ENCODE assay signal across 20 cellular contexts in genomic region chr10:119408969-119409371, GRCh38.
A peak's percentile ranks its signal among the peaks of the same experiment; 100 is the strongest.
DNase-seq lines count a peak whose midpoint lies in the region; ATAC-seq, FAIRE-seq and TF ChIP-seq lines count a peak whose summit lies in the region.
"Had no signal": no experiment of that assay in that cellular context is flagged by ENCODE, and none has a peak within 500 bp of the region (broad histone marks: within the 10 kb centered on the region; RNA-seq: fewer than 3 reads in every experiment).

No MANE protein-coding gene starts in this region.

- peaks cover 20% of the 10 kb centered on the region for H3K4me1 Mint-ChIP-seq in GM23338
- peaks cover 44% of the 10 kb centered on the region for H3K4me1 Mint-ChIP-seq in dendritic cell treated with granulocyte-macrophage colony-stimulating factor and Interleukin-4, amounts not matched to agents 40 ng/mL and 50 ng/mL, for 4 days (ENCODE audit: low read depth)

- peak; percentile 12; the same call in 1 of the 3 replicates for ATAC-seq in GM23338
- ATAC-seq in HepG2, result peak; percentile 50
- peak in 1 of 4 donors; percentile 13 for ATAC-seq in psoas muscle

- POLR2A ChIA-PET in HepG2 (lab: Yijun Ruan, JAX), result interaction anchor here (1.0 to 3.9 kb wide), 6 partner anchors 8 to 202 kb away, joined by 3 to 21 read pairs (median 8); partner anchors contain the start of gene GRK5

- H3K27me3 ChIP-seq in GM23338 (ENCODE audit: insufficient read depth) (no peaks in the 10 kb centered on the region), HepG2 (ENCODE audit: control insufficient read depth in 1 of 2, insufficient read depth in 2 of 2, low read length in 2 of 2) (no peaks in the 10 kb centered on the region; a peak in 1 of 5 replicates), psoas muscle (ENCODE audit: insufficient read depth in 3 of 3, low read length in 2 of 3) (no peaks in the 10 kb centered on the region)

- H3K4me3 Mint-ChIP-seq in GM23338, result no peak overlapping the region
- no peak overlapping the region for H3K4me3 Mint-ChIP-seq in dendritic cell treated with granulocyte-macrophage colony-stimulating factor and Interleukin-4, amounts not matched to agents 40 ng/mL and 50 ng/mL, for 4 days
- H3K4me3 Mint-ChIP-seq: CD4-positive, alpha-beta memory T cell had no signal

- DNase-seq in GM23338 (ENCODE audit: low spot score) (no peak), HepG2 (ENCODE audit: low spot score) (peak; percentile 44), psoas muscle (no peak), DMS53 (lab: John Stamatoyannopoulos, UW) (no peak), foreskin melanocyte (no peak), germinal center (ENCODE audit: low spot score) (no peak), NCI-H774 (lab: John Stamatoyannopoulos, UW) (no peak)
- DNase-seq: activated effector memory CD4-positive, alpha-beta T cell treated with anti-CD3 and anti-CD28 coated beads, Interleukin-2, amount 50 U/mL, for 16 hours; anterior cingulate cortex; CD4-positive, alpha-beta memory T cell; DMS79 treated with DMSO at 0.1 percent for 48 hours; H7; NCI-H524 treated with DMSO at 0.1 percent for 48 hours; OCI-M1; stimulated activated naive CD4-positive, alpha-beta T cell; T-helper 9 cell had no signal

- H3K27ac ChIP-seq in GM23338 (ENCODE audit: low read depth) (no peak overlapping the region), HepG2 (ENCODE audit: extremely low read length, insufficient read depth, low read length) (peak overlapping the region; percentile 85), psoas muscle (peak overlapping the region; percentile 63)
- H3K27ac ChIP-seq: SK-N-MC had no signal

- H3K27ac Mint-ChIP-seq in GM23338, result no peak overlapping the region
- H3K27ac Mint-ChIP-seq in dendritic cell treated with granulocyte-macrophage colony-stimulating factor and Interleukin-4, amounts not matched to agents 40 ng/mL and 50 ng/mL, for 4 days, result peak overlapping the region; percentile 21

- H3K9me3 ChIP-seq in HepG2 (ENCODE audit: low read length) (no peaks in the 10 kb centered on the region), psoas muscle (no peaks in the 10 kb centered on the region)

- peaks cover 10% of the 10 kb centered on the region for H3K27me3 Mint-ChIP-seq in GM23338 (ENCODE audit: insufficient read depth, low read depth, poor library complexity)
- no peaks in the 10 kb centered on the region for H3K27me3 Mint-ChIP-seq in dendritic cell treated with granulocyte-macrophage colony-stimulating factor and Interleukin-4, amounts not matched to agents 40 ng/mL and 50 ng/mL, for 4 days
- H3K27me3 Mint-ChIP-seq: CD4-positive, alpha-beta memory T cell had no signal

- H3K79me2 ChIP-seq in GM23338 (replicated peaks; ENCODE audit: insufficient read depth) (no peaks in the 10 kb centered on the region), HepG2 (ENCODE audit: insufficient read depth, low read length) (no peaks in the 10 kb centered on the region)

- no peaks in the 10 kb centered on the region for H3K9me2 ChIP-seq in GM23338 (ENCODE audit: insufficient read depth)

- H3K9ac ChIP-seq in HepG2 (ENCODE audit: insufficient read depth, low read depth, low read length), result peak overlapping the region; percentile 59

- H3K4me1 ChIP-seq in GM23338 (ENCODE audit: insufficient read depth) (no peaks in the 10 kb centered on the region; the same call in 1 of the 2 replicates), HepG2 (ENCODE audit: insufficient read depth, low read length) (peaks cover 55% of the 10 kb centered on the region), psoas muscle (peaks cover 9% of the 10 kb centered on the region)

- FAIRE-seq in HepG2 (lab: Jason Lieb, UNC), result no peak
- FAIRE-seq: colon, GM18507 had no signal

- in situ Hi-C loops in HepG2 (cut with HindIII; ENCODE audit: extremely low pct_ligation_motif_present, low pct_unique_long_range_greater_than_20kb), result no loop called here

- TF ChIP-seq EP300 in HepG2 (IDR thresholded peaks at IDR 0.05; ENCODE audit: low read depth in 2 of 2, low read length in 2 of 2), result no peak; a peak in 1 of 4 replicates
- no peak for TF ChIP-seq EP300 in HepG2 (CRISPR knock-in tag; IDR thresholded peaks at IDR 0.05; ENCODE audit: borderline replicate concordance)

- H4K20me1 ChIP-seq in GM23338 (replicated peaks; ENCODE audit: insufficient read depth) (no peaks in the 10 kb centered on the region), HepG2 (ENCODE audit: insufficient read depth, low read length) (no peaks in the 10 kb centered on the region)

- no peak overlapping the region for H2AFZ ChIP-seq in GM23338
- H2AFZ ChIP-seq in HepG2 (ENCODE audit: low read length), result no peak overlapping the region

- TF ChIP-seq CTCF in GM23338 (conservative IDR thresholded peaks at IDR 0.05; ENCODE audit: low read depth in 2 of 2), result no peak
- no peak for TF ChIP-seq CTCF in HepG2 (CRISPR knock-in tag; IDR thresholded peaks at IDR 0.05)
- TF ChIP-seq CTCF in psoas muscle (IDR thresholded peaks at IDR 0.05), result no peak

- BruUV-seq in HepG2 (replicated peaks; lab: Mats Ljungman, UMichigan), result no TSS peak

- H3K4me2 ChIP-seq in GM23338, result no peak overlapping the region
- H3K4me2 ChIP-seq in HepG2 (ENCODE audit: low read depth, low read length), result peak overlapping the region; percentile 64

- no peak for TF ChIP-seq POLR2A in HepG2 (IDR thresholded peaks at IDR 0.05; ENCODE audit: insufficient read depth in 1 of 2, low read depth in 2 of 2, low read length in 2 of 2)

- no peak for TF ChIP-seq RAD21 in HepG2 (CRISPR knock-in tag; IDR thresholded peaks at IDR 0.05)

- H3K36me3 ChIP-seq in GM23338 (ENCODE audit: insufficient read depth), result no peaks in the 10 kb centered on the region
- no peaks in the 10 kb centered on the region for H3K36me3 ChIP-seq in HepG2 (replicated peaks in 1 of 2; ENCODE audit: control insufficient read depth in 1 of 2, insufficient read depth in 2 of 2, low read length in 2 of 2)
- no peaks in the 10 kb centered on the region for H3K36me3 ChIP-seq in psoas muscle (ENCODE audit: insufficient read depth in 1 of 2, low read depth in 1 of 2)

- intact Hi-C loops in dendritic cell treated with granulocyte-macrophage colony-stimulating factor and Interleukin-4, amounts not matched to agents 40 ng/mL and 50 ng/mL, for 4 days (cut with micrococcal nuclease), result loop anchor here (5.0 kb wide), 1 partner anchor 37 kb away; no protein-coding TSS in a partner anchor
- intact Hi-C loops in HepG2 (cut with micrococcal nuclease; ENCODE audit: unreplicated experiment), result loop anchor here (2.0 to 5.0 kb wide), 2 partner anchors 78 to 92 kb away; no protein-coding TSS in a partner anchor
- intact Hi-C loops in psoas muscle (cut with DNase I), result no loop called here

- no peaks in the 10 kb centered on the region for H3F3A ChIP-seq in GM23338 (replicated peaks; ENCODE audit: low read depth)

- WGBS in HepG2 (ENCODE audit: low lambda C conversion rate), result 67% methylated on average over 14 of the region's 14 CpGs
- WGBS in psoas muscle, 3 donors, result 72 to 83% (median 79%) methylated on average over 14 of the region's 14 CpGs

- no peaks in the 10 kb centered on the region for H3K9me3 Mint-ChIP-seq in GM23338
- H3K9me3 Mint-ChIP-seq in dendritic cell treated with granulocyte-macrophage colony-stimulating factor and Interleukin-4, amounts not matched to agents 40 ng/mL and 50 ng/mL, for 4 days, result no peaks in the 10 kb centered on the region

- no peaks in the 10 kb centered on the region for H3K36me3 Mint-ChIP-seq in GM23338 (ENCODE audit: low read depth)
- H3K36me3 Mint-ChIP-seq in dendritic cell treated with granulocyte-macrophage colony-stimulating factor and Interleukin-4, amounts not matched to agents 40 ng/mL and 50 ng/mL, for 4 days (ENCODE audit: low read depth), result no peaks in the 10 kb centered on the region
- H3K36me3 Mint-ChIP-seq: CD4-positive, alpha-beta memory T cell had no signal

- H3K4me3 ChIP-seq in GM23338, result no peak overlapping the region
- H3K4me3 ChIP-seq in HepG2 (replicated peaks in 1 of 3; ENCODE audit: insufficient read depth in 1 of 3, low read depth in 2 of 3, low read length in 3 of 3), result peak overlapping the region in 1 of 3 experiments; percentile 51; a peak in 2 of 6 replicates
- no peak overlapping the region for H3K4me3 ChIP-seq in psoas muscle
- H3K4me3 ChIP-seq: SK-N-MC had no signal

- CTCF ChIA-PET in HepG2 (lab: Yijun Ruan, JAX; ENCODE audit: low intra/inter-chr PET ratio, low total read pairs), result no interaction called here

TF ChIP-seq in GM23338, 12 proteins besides CTCF, POLR2A, EP300 and RAD21 (continues in another document):
- no peak for TF ChIP-seq ETS1 (IDR thresholded peaks at IDR 0.05)

TF ChIP-seq in HepG2, 621 proteins besides CTCF, POLR2A, EP300 and RAD21:
- TF ChIP-seq ZNF362 (CRISPR knock-in tag; IDR thresholded peaks at IDR 0.05; ENCODE audit: borderline replicate concordance) (no peak), ZFX (CRISPR knock-in tag; IDR thresholded peaks at IDR 0.05; ENCODE audit: low read depth) (0 out of 2 replicates have a peak, but pooled peaks have one; percentile 21), KDM5B (CRISPR knock-in tag; IDR thresholded peaks at IDR 0.05; ENCODE audit: borderline replicate concordance) (peak; percentile 4; the same call in 1 of the 2 replicates), TAF15 (IDR thresholded peaks at IDR 0.05; ENCODE audit: low read depth, low read length, poor library complexity, severe bottlenecking) (no peak), ZNF672 (CRISPR knock-in tag; IDR thresholded peaks at IDR 0.05) (no peak), GABPB1 (CRISPR knock-in tag; IDR thresholded peaks at IDR 0.05) (peak; percentile 17; the same call in 1 of the 2 replicates), FOSL2 (CRISPR knock-in tag; IDR thresholded peaks at IDR 0.05) (peak; percentile 3; the same call in 1 of the 2 replicates), RBAK (CRISPR knock-in tag; IDR thresholded peaks at IDR 0.05) (peak; percentile 74), ISX (CRISPR knock-in tag; conservative IDR thresholded peaks at IDR 0.05) (no peak)

Comparison
In these comparisons a context has a peak if more than half of its experiments do, and no peak if none do; other contexts are left out.
1. intact Hi-C loops: an anchor here in dendritic cell treated with granulocyte-macrophage colony-stimulating factor and Interleukin-4, amounts not matched to agents 40 ng/mL and 50 ng/mL, for 4 days (5.0 kb wide) and HepG2 (2.0 to 5.0 kb wide); none called in psoas muscle.